Comparison of ENCODE assay signal across 1 cellular context in genomic region chr19:45630463-45630862, GRCh38.
TF ChIP-seq lines count a peak whose summit lies in the region.

No MANE protein-coding gene starts in this region.

TF ChIP-seq in HEK293, 187 proteins besides CTCF, POLR2A, EP300 and RAD21 (continued from another document and continues in another):
- TF ChIP-seq ZNF596 (tag by site-specific recombination; IDR thresholded peaks at IDR 0.05) (no peak), ZNF214 (tag by site-specific recombination; IDR thresholded peaks at IDR 0.05; ENCODE audit: borderline replicate concordance) (no peak), INSM2 (tag by site-specific recombination; IDR thresholded peaks at IDR 0.05) (peak; percentile 93), ZNF658 (tag by site-specific recombination; IDR thresholded peaks at IDR 0.05) (no peak), ZBTB17 (tag by site-specific recombination; IDR thresholded peaks at IDR 0.05) (peak; percentile 61), ZSCAN5A (tag by site-specific recombination; IDR thresholded peaks at IDR 0.05) (no peak), ZNF2 (tag by site-specific recombination; IDR thresholded peaks at IDR 0.05) (0 out of 2 replicates have a peak, but pooled peaks have one; percentile 23), ZNF654 (tag by site-specific recombination; IDR thresholded peaks at IDR 0.05; ENCODE audit: low read depth) (no peak), ZNF488 (tag by site-specific recombination; IDR thresholded peaks at IDR 0.05) (no peak), ZFP69B (tag by site-specific recombination; IDR thresholded peaks at IDR 0.05) (no peak), ZBTB1 (tag by site-specific recombination; IDR thresholded peaks at IDR 0.05) (no peak), GFI1B (tag by site-specific recombination; IDR thresholded peaks at IDR 0.05) (no peak), ZNF169 (tag by site-specific recombination; IDR thresholded peaks at IDR 0.05) (no peak), ZBTB7A (tag by site-specific recombination; IDR thresholded peaks at IDR 0.05; ENCODE audit: low read depth) (no peak), ZNF148 (tag by site-specific recombination; IDR thresholded peaks at IDR 0.05; ENCODE audit: borderline replicate concordance) (no peak), KLF1 (tag by site-specific recombination; IDR thresholded peaks at IDR 0.05) (no peak; the same call in 1 of the 2 replicates), SCRT2 (tag by site-specific recombination; IDR thresholded peaks at IDR 0.05) (no peak), ZNF580 (tag by site-specific recombination; IDR thresholded peaks at IDR 0.05) (no peak), HOXD13 (CRISPR knock-in tag; IDR thresholded peaks at IDR 0.05; ENCODE audit: borderline replicate concordance) (peak; percentile 79; the same call in 1 of the 2 replicates), ZBTB8A (tag by site-specific recombination; IDR thresholded peaks at IDR 0.05) (no peak), ZNF19 (tag by site-specific recombination; IDR thresholded peaks at IDR 0.05; ENCODE audit: low read depth) (no peak), WT1 (tag by site-specific recombination; IDR thresholded peaks at IDR 0.05) (no peak), TCF7L2 (IDR thresholded peaks at IDR 0.05; ENCODE audit: borderline replicate concordance, low read depth, low read length) (no peak), ZNF639 (tag by site-specific recombination; IDR thresholded peaks at IDR 0.05) (peak; percentile 63; the same call in 1 of the 2 replicates), ZFHX2 (tag by site-specific recombination; conservative IDR thresholded peaks at IDR 0.05) (no peak), GLI4 (tag by site-specific recombination; IDR thresholded peaks at IDR 0.05) (no peak), ZNF18 (tag by site-specific recombination; IDR thresholded peaks at IDR 0.05) (no peak), ZNF792 (tag by site-specific recombination; IDR thresholded peaks at IDR 0.05) (no peak), PATZ1 (tag by site-specific recombination; IDR thresholded peaks at IDR 0.05) (no peak), ZNF324 (tag by site-specific recombination; IDR thresholded peaks at IDR 0.05) (peak; percentile 14; the same call in 1 of the 2 replicates), ZNF140 (tag by site-specific recombination; IDR thresholded peaks at IDR 0.05) (no peak), SP7 (tag by site-specific recombination; IDR thresholded peaks at IDR 0.05) (peak; percentile 88), ZNF76 (tag by site-specific recombination; IDR thresholded peaks at IDR 0.05; ENCODE audit: borderline replicate concordance, low read depth) (no peak), SP2 (tag by site-specific recombination; IDR thresholded peaks at IDR 0.05) (no peak), BCL11B (tag by site-specific recombination; IDR thresholded peaks at IDR 0.05; ENCODE audit: low read depth) (no peak), RBAK (tag by site-specific recombination; IDR thresholded peaks at IDR 0.05) (no peak), ZBTB20 (tag by site-specific recombination; IDR thresholded peaks at IDR 0.05) (no peak), ZFP41 (tag by site-specific recombination; IDR thresholded peaks at IDR 0.05; ENCODE audit: borderline replicate concordance) (no peak), ZNF138 (tag by site-specific recombination; IDR thresholded peaks at IDR 0.05; ENCODE audit: borderline replicate concordance) (no peak), GLIS2 (tag by site-specific recombination; IDR thresholded peaks at IDR 0.05) (no peak), GLIS1 (tag by site-specific recombination; IDR thresholded peaks at IDR 0.05) (peak; percentile 80), ZNF398 (tag by site-specific recombination; IDR thresholded peaks at IDR 0.05) (no peak), KLF9 (tag by site-specific recombination; IDR thresholded peaks at IDR 0.05; ENCODE audit: low read depth) (no peak), ZSCAN18 (tag by site-specific recombination; IDR thresholded peaks at IDR 0.05) (no peak), ZNF26 (tag by site-specific recombination; IDR thresholded peaks at IDR 0.05) (no peak), ZNF629 (tag by site-specific recombination; IDR thresholded peaks at IDR 0.05) (peak; percentile 86), EGR2 (tag by site-specific recombination; IDR thresholded peaks at IDR 0.05; ENCODE audit: low read depth) (no peak), ZNF433 (tag by site-specific recombination; IDR thresholded peaks at IDR 0.05; ENCODE audit: low read depth) (no peak)
